22 cellular contexts compared by ENCODE assay signal in the genomic region with DNA sequence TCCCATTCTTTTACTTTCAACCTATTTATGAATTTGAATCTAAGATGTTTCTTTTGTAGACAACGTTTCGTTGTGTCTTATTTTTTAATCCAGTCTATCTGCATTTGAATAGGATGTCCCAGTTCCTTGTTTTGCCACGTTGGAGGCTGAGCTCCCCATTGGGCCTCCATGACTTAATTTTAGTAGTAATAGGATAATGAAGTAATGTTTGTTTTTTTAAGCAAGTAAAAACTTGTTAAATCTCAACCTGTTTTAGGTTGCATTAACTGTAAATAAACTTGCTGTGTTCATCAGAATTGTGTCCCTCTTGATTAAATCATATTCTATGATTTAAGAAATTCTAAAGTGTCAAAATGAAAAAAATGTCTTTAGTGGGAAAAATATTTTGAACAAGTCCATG. TPM values are rescaled to one million over a fixed set of nuclear protein-coding genes. Genes with fewer than 3 reads are reported as not detected.
A peak's percentile ranks its signal among the peaks of the same experiment; 100 is the strongest.
DNase-seq lines count a peak whose midpoint lies in the region; ATAC-seq, FAIRE-seq and TF ChIP-seq lines count a peak whose summit lies in the region.
"Had no signal": no experiment of that assay in that cellular context is flagged by ENCODE, and none has a peak within 500 bp of the region (broad histone marks: within the 10 kb centered on the region; RNA-seq: fewer than 3 reads in every experiment).

No MANE protein-coding gene starts in this region.

- no peaks in the 10 kb centered on the region for H3K9me3 Mint-ChIP-seq in activated naive CD4-positive, alpha-beta T cell treated with anti-CD3 and anti-CD28 coated beads, Interleukin-2, amount 50 U/mL, for 24 hours
- H3K9me3 Mint-ChIP-seq in effector memory CD8-positive, alpha-beta T cell = no peaks in the 10 kb centered on the region

- CTCF ChIA-PET in HEK293 (lab: Yijun Ruan, JAX) = interaction anchor here (0.7 kb wide), 1 partner anchor 685 kb away, joined by 3 read pairs; no protein-coding TSS in a partner anchor

- H3K27ac ChIP-seq in HEK293 (ENCODE audit: extremely low read depth, low read depth, low read length) (no peak overlapping the region), small intestine (ENCODE audit: low read depth in 1 of 2, low read length in 1 of 2) (no peak overlapping the region)
- H3K27ac ChIP-seq: SJSA1 had no signal

- TF ChIP-seq CTCF in HEK293 (tag by site-specific recombination; IDR thresholded peaks at IDR 0.05) (no peak), epithelial cell of esophagus (IDR thresholded peaks at IDR 0.05; ENCODE audit: insufficient read depth, low read depth, low read length, missing control alignments) (no peak)

- H3K4me1 ChIP-seq in HEK293 (ENCODE audit: control insufficient read depth, insufficient read depth, low read length) (peaks cover 7% of the 10 kb centered on the region), small intestine (ENCODE audit: control insufficient read depth in 2 of 2, insufficient read depth in 1 of 2, low read depth in 1 of 2, low read length in 1 of 2) (no peaks in the 10 kb centered on the region)
- H3K4me1 ChIP-seq: SJSA1 had no signal

- H3K4me3 ChIP-seq in HEK293 (ENCODE audit: low read depth, low read length) = no peak overlapping the region
- no peak overlapping the region for H3K4me3 ChIP-seq in epithelial cell of esophagus (ENCODE audit: low read length)
- H3K4me3 ChIP-seq in small intestine (ENCODE audit: low read depth in 1 of 2, low read length in 2 of 2) = no peak overlapping the region
- H3K4me3 ChIP-seq: GM23338, SJSA1 had no signal

- H3K27ac Mint-ChIP-seq in activated naive CD4-positive, alpha-beta T cell treated with anti-CD3 and anti-CD28 coated beads, Interleukin-2, amount 50 U/mL, for 24 hours = no peak overlapping the region
- peak overlapping the region in 1 of 2 donors; percentile 35 for H3K27ac Mint-ChIP-seq in effector memory CD8-positive, alpha-beta T cell
- H3K27ac Mint-ChIP-seq: GM23338, HFFc6 had no signal

- peak overlapping the region; percentile 23 for H3K4me3 Mint-ChIP-seq in activated naive CD4-positive, alpha-beta T cell treated with anti-CD3 and anti-CD28 coated beads, Interleukin-2, amount 50 U/mL, for 24 hours
- H3K4me3 Mint-ChIP-seq in effector memory CD8-positive, alpha-beta T cell = no peak overlapping the region
- H3K4me3 Mint-ChIP-seq: GM23338, H9, HFFc6 had no signal

- H3K36me3 Mint-ChIP-seq in activated naive CD4-positive, alpha-beta T cell treated with anti-CD3 and anti-CD28 coated beads, Interleukin-2, amount 50 U/mL, for 24 hours = peaks cover 4% of the 10 kb centered on the region
- H3K36me3 Mint-ChIP-seq in effector memory CD8-positive, alpha-beta T cell (ENCODE audit: insufficient read depth) = peaks cover 8% of the 10 kb centered on the region

- 56 to 65% (median 59%) methylated on average over 3 of the region's 3 CpGs for WGBS in small intestine, 3 donors

- H3K9me3 ChIP-seq in HEK293 (ENCODE audit: control insufficient read depth, insufficient read depth, low read depth, low read length) = no peaks in the 10 kb centered on the region
- no peaks in the 10 kb centered on the region for H3K9me3 ChIP-seq in small intestine (ENCODE audit: control insufficient read depth, low read depth)
- H3K9me3 ChIP-seq: SJSA1 had no signal

- no peaks in the 10 kb centered on the region for H3K27me3 Mint-ChIP-seq in activated naive CD4-positive, alpha-beta T cell treated with anti-CD3 and anti-CD28 coated beads, Interleukin-2, amount 50 U/mL, for 24 hours
- no peaks in the 10 kb centered on the region for H3K27me3 Mint-ChIP-seq in effector memory CD8-positive, alpha-beta T cell

- ATAC-seq in effector memory CD8-positive, alpha-beta T cell (replicated peaks) = no peak
- ATAC-seq: GM23338 had no signal

- no peaks in the 10 kb centered on the region for H3K36me3 ChIP-seq in HEK293 (ENCODE audit: control insufficient read depth in 2 of 2, insufficient read depth in 1 of 2, low read length in 2 of 2)
- no peaks in the 10 kb centered on the region for H3K36me3 ChIP-seq in small intestine (ENCODE audit: control insufficient read depth in 2 of 2, insufficient read depth in 2 of 2, low read length in 2 of 2)
- H3K36me3 ChIP-seq: SJSA1 had no signal

- POLR2A ChIA-PET in HEK293 (lab: Yijun Ruan, JAX) = no interaction called here

- peak; percentile 53 for FAIRE-seq in small intestine (lab: Jason Lieb, UNC)

- peaks cover 69% of the 10 kb centered on the region for H3K4me1 Mint-ChIP-seq in activated naive CD4-positive, alpha-beta T cell treated with anti-CD3 and anti-CD28 coated beads, Interleukin-2, amount 50 U/mL, for 24 hours
- peaks cover 27 to 30% of the 10 kb centered on the region in 2 donors for H3K4me1 Mint-ChIP-seq in effector memory CD8-positive, alpha-beta T cell (ENCODE audit: low read depth in 2 of 2)

- no peak for DNase-seq in activated naive CD4-positive, alpha-beta T cell treated with Interleukin-2 at 50 U/mL for 16 hours
- DNase-seq in epithelial cell of esophagus (ENCODE audit: low read depth) (peak; percentile 65), small intestine (no peak)
- no peak for DNase-seq in activated CD4-positive, alpha-beta T cell treated with anti-CD3 and anti-CD28 coated beads, Interleukin-2, amount 50 U/mL, for 1 hour
- DNase-seq in effector memory CD8-positive, alpha-beta T cell = no peak
- DNase-seq: 8988T, DMS153, DND-41, H9, HFFc6, KG1, MM.1S, NCI-H2029, NCI-H446, NCI-H526, NCI-H82, Right ventricle myocardium superior, RPMI8226 had no signal

- H3K27me3 ChIP-seq in small intestine (ENCODE audit: control insufficient read depth in 2 of 2, insufficient read depth in 2 of 2, low read length in 2 of 2) = no peaks in the 10 kb centered on the region
- H3K27me3 ChIP-seq: SJSA1 had no signal

TF ChIP-seq in HEK293, 187 proteins besides CTCF, POLR2A, EP300 and RAD21:
- TF ChIP-seq, protein P1, sequence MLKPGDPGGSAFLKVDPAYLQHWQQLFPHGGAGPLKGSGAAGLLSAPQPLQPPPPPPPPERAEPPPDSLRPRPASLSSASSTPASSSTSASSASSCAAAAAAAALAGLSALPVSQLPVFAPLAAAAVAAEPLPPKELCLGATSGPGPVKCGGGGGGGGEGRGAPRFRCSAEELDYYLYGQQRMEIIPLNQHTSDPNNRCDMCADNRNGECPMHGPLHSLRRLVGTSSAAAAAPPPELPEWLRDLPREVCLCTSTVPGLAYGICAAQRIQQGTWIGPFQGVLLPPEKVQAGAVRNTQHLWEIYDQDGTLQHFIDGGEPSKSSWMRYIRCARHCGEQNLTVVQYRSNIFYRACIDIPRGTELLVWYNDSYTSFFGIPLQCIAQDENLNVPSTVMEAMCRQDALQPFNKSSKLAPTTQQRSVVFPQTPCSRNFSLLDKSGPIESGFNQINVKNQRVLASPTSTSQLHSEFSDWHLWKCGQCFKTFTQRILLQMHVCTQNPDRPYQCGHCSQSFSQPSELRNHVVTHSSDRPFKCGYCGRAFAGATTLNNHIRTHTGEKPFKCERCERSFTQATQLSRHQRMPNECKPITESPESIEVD (tag by site-specific recombination; IDR thresholded peaks at IDR 0.05) = peak; percentile 46; the same call in 1 of the 2 replicates
- TF ChIP-seq ZNF585B (tag by site-specific recombination; IDR thresholded peaks at IDR 0.05) (no peak), ZNF138 (tag by site-specific recombination; IDR thresholded peaks at IDR 0.05; ENCODE audit: borderline replicate concordance) (no peak), ZBTB17 (tag by site-specific recombination; IDR thresholded peaks at IDR 0.05) (0 out of 2 replicates have a peak, but pooled peaks have one; percentile 10)

RNA-seq across cellular contexts. Expression of a gene that starts 25.3 kb away (rescaled TPM):
- 10 to 100 TPM; 21.1 to 22.1 (median 21.2) TPM for polyA plus RNA-seq in small intestine
